Comparison of ENCODE assay signal across 18 cellular contexts in genomic region chr13:109684084-109684835, GRCh38.
DNase-seq lines count a peak whose midpoint lies in the region; ATAC-seq, FAIRE-seq and TF ChIP-seq lines count a peak whose summit lies in the region.
"Had no signal": no experiment of that assay in that cellular context is flagged by ENCODE, and none has a peak within 500 bp of the region (broad histone marks: within the 10 kb centered on the region; RNA-seq: fewer than 3 reads in every experiment).

No MANE protein-coding gene starts in this region.

- no peak overlapping the region for H3K4me3 ChIP-seq in liver (ENCODE audit: low read depth in 1 of 3, low read length in 3 of 3)
- no peak overlapping the region for H3K4me3 ChIP-seq in HepG2 (replicated peaks in 1 of 3; ENCODE audit: insufficient read depth in 1 of 3, low read depth in 2 of 3, low read length in 3 of 3)
- H3K4me3 ChIP-seq: GM23248 had no signal

- FAIRE-seq in HepG2 (lab: Jason Lieb, UNC), result no peak
- FAIRE-seq: colon, urothelium cell line had no signal

- no peak overlapping the region for H2AFZ ChIP-seq in HepG2 (ENCODE audit: low read length)
- H2AFZ ChIP-seq: GM23248 had no signal

- TF ChIP-seq POLR2A in HepG2 (IDR thresholded peaks at IDR 0.05; ENCODE audit: insufficient read depth in 1 of 2, low read depth in 2 of 2, low read length in 2 of 2), result no peak

- TF ChIP-seq EP300 in HepG2 (IDR thresholded peaks at IDR 0.05; ENCODE audit: low read depth in 2 of 2, low read length in 2 of 2), result no peak
- no peak for TF ChIP-seq EP300 in HepG2 (CRISPR knock-in tag; IDR thresholded peaks at IDR 0.05; ENCODE audit: borderline replicate concordance)

- no peak overlapping the region for H3K4me3 Mint-ChIP-seq in nephron progenitor cell
- H3K4me3 Mint-ChIP-seq: T-helper 1 cell treated with Interleukin-12 subunit alpha and Interleukin-12 subunit beta and Interleukin-4 antibody, amounts not matched to agents 30 μg/mL and 1 μg/mL, for 36 hours had no signal

- TF ChIP-seq RAD21 in liver (IDR thresholded peaks at IDR 0.05) (no peak), HepG2 (CRISPR knock-in tag; IDR thresholded peaks at IDR 0.05) (no peak)

- DNase-seq in HepG2 (ENCODE audit: low spot score) (no peak), epithelial cell of prostate (ENCODE audit: low read depth, low spot score) (no peak), nephron progenitor cell (no peak), GM20000 (ENCODE audit: low spot score) (no peak), activated gamma-delta T cell (lab: John Stamatoyannopoulos, UW) (no peak), NCI-H2171 (lab: John Stamatoyannopoulos, UW) (no peak), NAMALWA (ENCODE audit: low spot score) (no peak)
- DNase-seq: activated CD4-positive, CD25-positive, alpha-beta regulatory T cell treated with anti-CD3 and anti-CD28 coated beads, Interleukin-2, amount 50 U/mL, for 72 hours; activated effector memory CD4-positive, alpha-beta T cell treated with Interleukin-2 at 50 U/mL for 16 hours; GM23248; KG1; NK-92 treated with Interleukin-12 subunit alpha and Interleukin-12 subunit beta, amount 100 ng/mL, for 24 hours; SHP77 treated with DMSO at 0.1 percent for 48 hours; stimulated activated naive CD4-positive, alpha-beta T cell treated with Interleukin-2 at 50 U/mL for 16 hours had no signal

- peaks cover 35% of the 10 kb centered on the region for H3K27me3 Mint-ChIP-seq in nephron progenitor cell (ENCODE audit: low read depth, poor library complexity)

- peaks cover 33% of the 10 kb centered on the region for H3K4me1 Mint-ChIP-seq in nephron progenitor cell

- H3K4me1 ChIP-seq in liver (ENCODE audit: control insufficient read depth in 4 of 4, insufficient read depth in 4 of 4, low read length in 3 of 4) (peaks cover 6 to 38% (median 18%) of the 10 kb centered on the region in 4 donors), HepG2 (ENCODE audit: insufficient read depth, low read length) (no peaks in the 10 kb centered on the region)

- intact Hi-C loops in HepG2 (cut with micrococcal nuclease; ENCODE audit: unreplicated experiment), result no loop called here

- H3K27me3 ChIP-seq in liver (ENCODE audit: control insufficient read depth in 4 of 4, insufficient read depth in 4 of 4, low read length in 3 of 4) (no peaks in the 10 kb centered on the region), HepG2 (ENCODE audit: control insufficient read depth in 1 of 2, insufficient read depth in 2 of 2, low read length in 2 of 2) (peaks cover 0 to 13% of the 10 kb centered on the region in 2 experiments; a peak in 3 of 5 replicates)

- H3K9me3 ChIP-seq in liver (ENCODE audit: control insufficient read depth in 4 of 4, low read length in 3 of 4), result no peaks in the 10 kb centered on the region
- no peaks in the 10 kb centered on the region for H3K9me3 ChIP-seq in HepG2 (ENCODE audit: low read length)

- CTCF ChIA-PET in HepG2 (lab: Yijun Ruan, JAX; ENCODE audit: low intra/inter-chr PET ratio, low total read pairs), result no interaction called here

- no peaks in the 10 kb centered on the region for H3K36me3 Mint-ChIP-seq in nephron progenitor cell (ENCODE audit: low read depth)

- TF ChIP-seq CTCF in liver (IDR thresholded peaks at IDR 0.05; ENCODE audit: low read depth, low read length, missing input control) (no peak), HepG2 (CRISPR knock-in tag; IDR thresholded peaks at IDR 0.05) (no peak), nephron progenitor cell (IDR thresholded peaks at IDR 0.05) (no peak), GM20000 (IDR thresholded peaks at IDR 0.05; ENCODE audit: extremely low read depth, missing control alignments) (no peak)

- H3K36me3 ChIP-seq in liver (ENCODE audit: control insufficient read depth in 4 of 4, insufficient read depth in 3 of 4, low read depth in 1 of 4, low read length in 3 of 4) (no peaks in the 10 kb centered on the region), HepG2 (replicated peaks in 1 of 2; ENCODE audit: control insufficient read depth in 1 of 2, insufficient read depth in 2 of 2, low read length in 2 of 2) (no peaks in the 10 kb centered on the region)

- BruUV-seq in HepG2 (replicated peaks; lab: Mats Ljungman, UMichigan), result no TSS peak

- no peaks in the 10 kb centered on the region for H4K20me1 ChIP-seq in HepG2 (ENCODE audit: insufficient read depth, low read length)

- no peaks in the 10 kb centered on the region for H3K9me3 Mint-ChIP-seq in nephron progenitor cell
- H3K9me3 Mint-ChIP-seq: T-helper 1 cell treated with Interleukin-12 subunit alpha and Interleukin-12 subunit beta and Interleukin-4 antibody, amounts not matched to agents 30 μg/mL and 1 μg/mL, for 36 hours had no signal

- H3K9ac ChIP-seq in liver (ENCODE audit: low read depth in 1 of 2, low read length in 2 of 2) (peak overlapping the region; percentile 1 to 14), HepG2 (ENCODE audit: insufficient read depth, low read depth, low read length) (no peak overlapping the region)
- H3K9ac ChIP-seq: GM23248 had no signal

- no peaks in the 10 kb centered on the region for H3K79me2 ChIP-seq in HepG2 (ENCODE audit: insufficient read depth, low read length)

- peak overlapping the region; percentile 20 for H3K27ac Mint-ChIP-seq in nephron progenitor cell
- H3K27ac Mint-ChIP-seq: T-helper 1 cell treated with Interleukin-12 subunit alpha and Interleukin-12 subunit beta and Interleukin-4 antibody, amounts not matched to agents 30 μg/mL and 1 μg/mL, for 36 hours had no signal

- WGBS in liver, result 67% methylated on average over 8 of the region's 8 CpGs
- 35% methylated on average over 7 of the region's 8 CpGs for WGBS in HepG2 (ENCODE audit: low lambda C conversion rate)

- peak overlapping the region; percentile 91 to 92 for H3K27ac ChIP-seq in liver (ENCODE audit: low read depth in 1 of 2, low read length in 2 of 2)
- no peak overlapping the region for H3K27ac ChIP-seq in HepG2 (ENCODE audit: extremely low read length, insufficient read depth, low read length)
- peak overlapping the region; percentile 27 for H3K27ac ChIP-seq in epithelial cell of prostate
- H3K27ac ChIP-seq: GM23248 had no signal

- H3K4me2 ChIP-seq in HepG2 (ENCODE audit: low read depth, low read length), result no peak overlapping the region

- POLR2A ChIA-PET in HepG2 (lab: Yijun Ruan, JAX), result no interaction called here

- in situ Hi-C loops in HepG2 (cut with HindIII; ENCODE audit: extremely low pct_ligation_motif_present, low pct_unique_long_range_greater_than_20kb), result no loop called here

- ATAC-seq in HepG2, result no peak

TF ChIP-seq in liver, 16 proteins besides CTCF, POLR2A, EP300 and RAD21:
- no peak for TF ChIP-seq EGR1 (IDR thresholded peaks at IDR 0.05; ENCODE audit: low read depth in 2 of 2)
- no peak for TF ChIP-seq ZBTB33 (IDR thresholded peaks at IDR 0.05)
- no peak for TF ChIP-seq RXRA (IDR thresholded peaks at IDR 0.05)

TF ChIP-seq in HepG2, 621 proteins besides CTCF, POLR2A, EP300 and RAD21:
- TF ChIP-seq MXD4 (CRISPR knock-in tag; IDR thresholded peaks at IDR 0.05) (no peak), ZNF567 (CRISPR knock-in tag; IDR thresholded peaks at IDR 0.05; ENCODE audit: borderline replicate concordance) (no peak), NFAT5 (CRISPR knock-in tag; IDR thresholded peaks at IDR 0.05) (no peak), ZNF891 (CRISPR knock-in tag; IDR thresholded peaks at IDR 0.05) (no peak), RXRA (CRISPR knock-in tag; IDR thresholded peaks at IDR 0.05) (no peak), ADNP (CRISPR knock-in tag; IDR thresholded peaks at IDR 0.05) (no peak), SMC3 (IDR thresholded peaks at IDR 0.05; ENCODE audit: low read length) (no peak), ZFP36 (IDR thresholded peaks at IDR 0.05; ENCODE audit: borderline replicate concordance, low read depth, low read length, partially characterized antibody) (no peak), ZNF124 (CRISPR knock-in tag; IDR thresholded peaks at IDR 0.05) (no peak), ATF7 (IDR thresholded peaks at IDR 0.05) (no peak), ATF7 (CRISPR knock-in tag; IDR thresholded peaks at IDR 0.05) (no peak), STAG1 (CRISPR knock-in tag; IDR thresholded peaks at IDR 0.05) (no peak), DMAP1 (CRISPR knock-in tag; IDR thresholded peaks at IDR 0.05) (no peak)
